9 cellular contexts compared by ENCODE assay signal in the genomic region with DNA sequence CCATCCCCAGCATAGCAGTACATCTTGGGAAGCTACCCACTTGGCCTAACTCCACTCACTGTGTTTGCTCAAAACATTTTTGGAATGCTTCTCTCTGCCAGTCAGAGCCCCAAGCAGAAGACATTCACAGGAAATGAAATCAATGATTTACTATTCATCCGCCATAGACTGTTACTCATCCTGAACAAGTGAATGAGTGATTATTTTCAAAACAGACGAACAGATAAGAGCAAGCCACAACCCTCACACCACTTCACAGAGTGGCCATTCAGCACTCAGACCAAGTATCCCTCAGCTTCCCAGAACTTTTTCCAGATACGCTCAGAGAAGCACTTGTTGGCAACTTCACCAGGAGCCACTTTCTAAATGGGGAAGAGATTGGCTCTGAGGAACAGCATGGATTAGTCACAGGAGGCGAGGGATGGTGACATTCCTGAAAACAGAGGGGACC. TPM values are rescaled to one million over a fixed set of nuclear protein-coding genes. Genes with fewer than 3 reads are reported as not detected.
DNase-seq lines count a peak whose midpoint lies in the region; ATAC-seq and TF ChIP-seq lines count a peak whose summit lies in the region.
"Had no signal": no experiment of that assay in that cellular context is flagged by ENCODE, and none has a peak within 500 bp of the region (broad histone marks: within the 10 kb centered on the region; RNA-seq: fewer than 3 reads in every experiment).

No MANE protein-coding gene starts in this region.

- TF ChIP-seq CTCF in left ventricle myocardium inferior (IDR thresholded peaks at IDR 0.05; ENCODE audit: borderline replicate concordance) (no peak), body of pancreas (IDR thresholded peaks at IDR 0.05) (no peak)

- intact Hi-C loops in cardiac septum (cut with DNase I) (no loop called here), left ventricle myocardium inferior (cut with micrococcal nuclease) (no loop called here), body of pancreas (cut with DNase I) (no loop called here)

- H3K4me1 ChIP-seq in left ventricle myocardium inferior (no peaks in the 10 kb centered on the region), body of pancreas (no peaks in the 10 kb centered on the region)
- H3K4me1 ChIP-seq: parathyroid adenoma had no signal

- no peak overlapping the region for H3K4me3 ChIP-seq in left ventricle myocardium inferior
- H3K4me3 ChIP-seq in body of pancreas, result no peak overlapping the region

- 44 to 45% methylated on average over 4 of the region's 4 CpGs for WGBS in body of pancreas, 2 donors

- H3K27ac ChIP-seq in left ventricle myocardium inferior (replicated peaks) (no peak overlapping the region), body of pancreas (peak overlapping the region in 2 of 4 donors; percentile 47 to 61)
- H3K27ac ChIP-seq: parathyroid adenoma had no signal

- TF ChIP-seq POLR2A in body of pancreas (IDR thresholded peaks at IDR 0.05), result no peak

- H3K36me3 ChIP-seq in left ventricle myocardium inferior, result no peaks in the 10 kb centered on the region
- no peaks in the 10 kb centered on the region for H3K36me3 ChIP-seq in body of pancreas (replicated peaks in 1 of 2; ENCODE audit: insufficient read depth in 1 of 2, low read depth in 2 of 2)

- H3K27me3 ChIP-seq in left ventricle myocardium inferior (ENCODE audit: low read depth) (peaks cover 15% of the 10 kb centered on the region), body of pancreas (no peaks in the 10 kb centered on the region)

- peak; percentile 0 for DNase-seq in cardiac septum (ENCODE audit: low spot score)
- DNase-seq in left ventricle myocardium inferior, result no peak
- DNase-seq in body of pancreas, result peak in 2 of 4 donors; percentile 24 to 28
- peak; percentile 99 for DNase-seq in kidney tubule cell (ENCODE audit: low spot score)
- no peak for DNase-seq in stimulated activated naive CD4-positive, alpha-beta T cell treated with Interleukin-2 at 50 U/mL for 16 hours (lab: John Stamatoyannopoulos, UW)

- ATAC-seq in body of pancreas (peak; percentile 88), GM19452 (IDR thresholded peaks at IDR 0.05; ENCODE audit: unreplicated experiment) (no peak), GM21367 (IDR thresholded peaks at IDR 0.05; ENCODE audit: unreplicated experiment) (no peak), HG03342 (IDR thresholded peaks at IDR 0.05; ENCODE audit: unreplicated experiment) (no peak)

- no peaks in the 10 kb centered on the region for H3K9me3 ChIP-seq in left ventricle myocardium inferior (replicated peaks)
- H3K9me3 ChIP-seq in body of pancreas, result no peaks in the 10 kb centered on the region

RNA-seq across cellular contexts. Expression of a gene that starts 13.0 kb away (rescaled TPM):
- total RNA-seq in cardiac septum (4.2 TPM), left ventricle myocardium inferior (2.6 TPM), body of pancreas (10 to 100 TPM in 1 of 2 donors, under 1 TPM in 1; 0.78 to 12.9 TPM)

Comparison
In these comparisons a context has a peak if more than half of its experiments do, and no peak if none do; other contexts are left out.
1. DNase-seq: peak in cardiac septum (single experiment) and kidney tubule cell (single experiment); none in left ventricle myocardium inferior (single experiment) and stimulated activated naive CD4-positive, alpha-beta T cell treated with Interleukin-2 at 50 U/mL for 16 hours (single experiment).